3 cellular contexts compared by ENCODE assay signal in genomic region chr1:226697608-226698544, GRCh38.
TF ChIP-seq lines count a peak whose summit lies in the region.

No MANE protein-coding gene starts in this region.

TF ChIP-seq in A549, 52 proteins besides CTCF, POLR2A, EP300 and RAD21:
- TF ChIP-seq ELK1 (IDR thresholded peaks at IDR 0.05; ENCODE audit: low read depth, low read length) (no peak), TFCP2L1 (CRISPR knock-in tag; IDR thresholded peaks at IDR 0.05) (no peak)

TF ChIP-seq in IMR-90, 13 proteins besides CTCF, POLR2A, EP300 and RAD21 (continued from another document):
- no peak for TF ChIP-seq USF2 (IDR thresholded peaks at IDR 0.05; ENCODE audit: low read depth, low read length)
- TF ChIP-seq CEBPB (IDR thresholded peaks at IDR 0.05; ENCODE audit: low read depth, low read length), result no peak
- TF ChIP-seq NFE2L2 (IDR thresholded peaks at IDR 0.05; ENCODE audit: low read depth, low read length), result no peak
- no peak for TF ChIP-seq ELK1 (IDR thresholded peaks at IDR 0.05; ENCODE audit: borderline replicate concordance, low read depth, low read length)
- TF ChIP-seq CHD1 (IDR thresholded peaks at IDR 0.05; ENCODE audit: low read depth, low read length), result no peak
- no peak for TF ChIP-seq FOS (IDR thresholded peaks at IDR 0.05; ENCODE audit: low read depth, low read length)
- TF ChIP-seq SMC3 (IDR thresholded peaks at IDR 0.05; ENCODE audit: low read depth, low read length), result no peak
- TF ChIP-seq MXI1 (IDR thresholded peaks at IDR 0.05; ENCODE audit: borderline replicate concordance, low read depth, low read length), result no peak
- TF ChIP-seq BHLHE40 (IDR thresholded peaks at IDR 0.05; ENCODE audit: low read depth, low read length), result no peak
- no peak for TF ChIP-seq MAZ (IDR thresholded peaks at IDR 0.05; ENCODE audit: borderline replicate concordance, low read depth, low read length)
TF ChIP-seq in IMR-90: peak in this region for 0.

TF ChIP-seq in GM23338, 12 proteins besides CTCF, POLR2A, EP300 and RAD21 (continued from another document):
- TF ChIP-seq ETS1 (IDR thresholded peaks at IDR 0.05) (no peak), NANOG (IDR thresholded peaks at IDR 0.05; ENCODE audit: borderline replicate concordance) (no peak), POLR2AphosphoS5 (IDR thresholded peaks at IDR 0.05; ENCODE audit: low read depth) (no peak), REST (IDR thresholded peaks at IDR 0.05; ENCODE audit: unreplicated experiment) (no peak), EZH2phosphoT487 (IDR thresholded peaks at IDR 0.05; ENCODE audit: unreplicated experiment) (no peak), ZNF462 (CRISPR knock-in tag; IDR thresholded peaks at IDR 0.05) (no peak), STAT1 (IDR thresholded peaks at IDR 0.05; ENCODE audit: unreplicated experiment) (no peak), CREB1 (CRISPR knock-in tag; IDR thresholded peaks at IDR 0.05; ENCODE audit: low read depth) (no peak), ZNF331 (CRISPR knock-in tag; IDR thresholded peaks at IDR 0.05; ENCODE audit: low read depth) (no peak), JUNB (IDR thresholded peaks at IDR 0.05; ENCODE audit: unreplicated experiment) (no peak), ZNF114 (CRISPR knock-in tag; IDR thresholded peaks at IDR 0.05) (no peak)
